In the genomic region with DNA sequence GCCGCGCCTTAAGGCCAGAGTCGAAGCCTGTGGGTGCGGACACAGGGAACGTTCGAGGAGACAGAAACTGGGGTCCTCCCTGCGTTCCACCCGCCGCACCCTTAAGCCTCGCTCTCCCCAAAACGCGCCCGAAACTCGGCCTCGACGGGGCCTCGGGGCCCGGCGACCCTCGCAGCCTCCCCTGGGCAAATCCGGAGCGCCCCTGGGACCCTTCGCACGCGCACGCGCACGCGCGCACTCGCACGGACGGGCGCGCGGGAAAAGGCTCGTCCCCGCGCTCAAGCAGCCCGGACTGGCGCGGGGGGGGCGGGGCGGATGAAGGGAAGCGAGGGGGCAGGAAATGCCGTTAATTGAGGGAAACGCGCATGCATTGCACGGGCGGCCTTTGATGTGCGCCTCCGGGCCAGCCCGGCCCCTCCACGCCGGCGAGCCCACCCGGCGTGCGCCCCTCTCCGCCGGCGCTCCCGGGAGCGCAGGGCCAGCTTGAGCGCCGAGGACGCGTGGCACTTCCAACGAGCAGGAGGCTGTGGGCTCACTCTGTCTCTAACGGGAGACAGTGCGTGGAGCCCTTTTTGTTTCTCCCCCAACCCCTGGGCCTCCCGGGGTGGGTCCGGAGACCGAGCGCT, we compare ENCODE assay signal across 17 cellular contexts. TPM values are rescaled to one million over a fixed set of nuclear protein-coding genes. Genes with fewer than 3 reads are reported as not detected.
DNase-seq lines count a peak whose midpoint lies in the region; FAIRE-seq and TF ChIP-seq lines count a peak whose summit lies in the region.
"Had no signal": no experiment of that assay in that cellular context is flagged by ENCODE, and none has a peak within 500 bp of the region (broad histone marks: within the 10 kb centered on the region; RNA-seq: fewer than 3 reads in every experiment).

No MANE protein-coding gene starts in this region.

- no peak overlapping the region for H2BK15ac ChIP-seq in H1 (ENCODE audit: low read length)

- peaks cover 59% of the 10 kb centered on the region for H3K27me3 Mint-ChIP-seq in activated CD4-positive, alpha-beta memory T cell treated with anti-CD3 and anti-CD28 coated beads for 36 hours

- peak overlapping the region; percentile 41 for H3K4ac ChIP-seq in H1 (replicated peaks; ENCODE audit: insufficient read length, low read depth, low read length)

- H3K27me3 ChIP-seq in H1 (replicated peaks in 1 of 4; ENCODE audit: control insufficient read depth in 3 of 4, extremely low read depth in 1 of 4, insufficient read depth in 3 of 4, low read length in 3 of 4) (peaks cover 54 to 91% (median 80%) of the 10 kb centered on the region in 4 experiments), neural cell (ENCODE audit: insufficient read depth, low read depth, low read length) (peaks cover 79% of the 10 kb centered on the region), Karpas-422 (ENCODE audit: low read length) (no peaks in the 10 kb centered on the region)

- peaks cover 17% of the 10 kb centered on the region; the same call in 1 of the 2 replicates for H3K23me2 ChIP-seq in H1 (ENCODE audit: low read depth, low read length)

- peak overlapping the region; percentile 60; the same call in 1 of the 2 replicates for H2BK12ac ChIP-seq in H1 (ENCODE audit: low read depth, low read length)

- peaks cover 1 to 15% of the 10 kb centered on the region in 2 experiments for H4K20me1 ChIP-seq in H1 (replicated peaks in 1 of 2; ENCODE audit: control insufficient read depth in 1 of 2, insufficient read depth in 2 of 2, low read length in 2 of 2)
- H4K20me1 ChIP-seq in neural cell (ENCODE audit: insufficient read depth), result no peaks in the 10 kb centered on the region
- no peaks in the 10 kb centered on the region for H4K20me1 ChIP-seq in Karpas-422 (ENCODE audit: insufficient read depth, low read depth, low read length)

- no peaks in the 10 kb centered on the region for H3K9me3 Mint-ChIP-seq in activated CD4-positive, alpha-beta memory T cell treated with anti-CD3 and anti-CD28 coated beads for 36 hours
- H3K9me3 Mint-ChIP-seq: dendritic cell treated with granulocyte-macrophage colony-stimulating factor and Interleukin-4, amounts not matched to agents 40 ng/mL and 50 ng/mL, for 4 days had no signal

- H2AK5ac ChIP-seq in H1 (ENCODE audit: low read depth, low read length), result no peak overlapping the region

- no peak overlapping the region for H4K8ac ChIP-seq in H1 (ENCODE audit: extremely low read depth, insufficient read depth, low read length)

- no peak for TF ChIP-seq CTCF in HEK293 (tag by site-specific recombination; IDR thresholded peaks at IDR 0.05)
- no peak for TF ChIP-seq CTCF in H1 (IDR thresholded peaks at IDR 0.05; ENCODE audit: control extremely low read depth in 1 of 3, insufficient read depth in 1 of 3, low read depth in 1 of 3, low read length in 3 of 3)
- no peak for TF ChIP-seq CTCF in neural cell (IDR thresholded peaks at IDR 0.05; ENCODE audit: poor library complexity, severe bottlenecking)

- 2% methylated on average over 40 of the region's 75 CpGs; no CpG with 5 or more reads in 1 of the 2 experiments for WGBS in H1 (ENCODE audit: extremely low coverage in 1 of 2, insufficient coverage in 1 of 2, insufficient read length in 1 of 2, insufficient replicate concordance in 2 of 2, low coverage in 1 of 2, low lambda C conversion rate in 2 of 2, missing lambda C conversion rate in 1 of 2), 2 experiments

- H3K4me3 ChIP-seq in HEK293 (ENCODE audit: low read depth, low read length) (peak overlapping the region; percentile 14), H1 (ENCODE audit: extremely low read depth in 1 of 4, insufficient read depth in 2 of 4, low read depth in 3 of 4, low read length in 4 of 4) (peak overlapping the region; percentile 21 to 60 (median 38)), neural cell (ENCODE audit: low read length) (peak overlapping the region; percentile 63), Karpas-422 (ENCODE audit: low read length) (no peak overlapping the region)

- H2BK20ac ChIP-seq in H1 (ENCODE audit: low read length), result no peak overlapping the region

- H3K9ac ChIP-seq in H1 (replicated peaks in 1 of 4; ENCODE audit: extremely low read depth in 1 of 4, low read depth in 3 of 4, low read length in 3 of 4) (no peak overlapping the region), neural cell (ENCODE audit: low read length) (no peak overlapping the region), Karpas-422 (ENCODE audit: low read length) (no peak overlapping the region)

- no peak overlapping the region for H3K4me3 Mint-ChIP-seq in activated CD4-positive, alpha-beta memory T cell treated with anti-CD3 and anti-CD28 coated beads for 36 hours
- H3K4me3 Mint-ChIP-seq: dendritic cell treated with granulocyte-macrophage colony-stimulating factor and Interleukin-4, amounts not matched to agents 40 ng/mL and 50 ng/mL, for 4 days; stimulated activated memory B cell treated with anti-CD40 and anti-IgM and Interleukin-4, amounts not matched to agents 10 μg/mL and 1 μg/mL and 100 μg/mL, for 72 hours had no signal

- POLR2A ChIA-PET in HEK293 (lab: Yijun Ruan, JAX) (no interaction called here), H1 (lab: Charles Lee; ENCODE audit: partially characterized antibody) (interaction anchor here (1.4 kb wide), 1 partner anchor 10 kb away, joined by 5 read pairs; no protein-coding TSS in a partner anchor)
- POLR2A ChIA-PET in activated CD4-positive, alpha-beta memory T cell treated with anti-CD3 and anti-CD28 coated beads for 36 hours (lab: Charles Lee), result no interaction called here

- CTCF ChIA-PET in HEK293 (lab: Yijun Ruan, JAX), result no interaction called here
- CTCF ChIA-PET in H1 (lab: Charles Lee; ENCODE audit: partially characterized antibody), result interaction anchor here (1.6 kb wide), 1 partner anchor 11 kb away, joined by 13 read pairs; no protein-coding TSS in a partner anchor
- CTCF ChIA-PET in activated CD4-positive, alpha-beta memory T cell treated with anti-CD3 and anti-CD28 coated beads for 36 hours (lab: Charles Lee), result no interaction called here

- DNase-seq in COLO668 (lab: John Stamatoyannopoulos, UW; ENCODE audit: unreplicated experiment) (peak; percentile 23), H1 (ENCODE audit: low read depth in 1 of 2, low spot score in 2 of 2) (peak in 1 of 2 experiments; percentile 64), activated gamma-delta T cell treated with Interleukin-2 at 50 U/mL for 16 hours (no peak), NCI-H226 (no peak), Karpas-422 (no peak)
- DNase-seq in activated CD4-positive, alpha-beta memory T cell treated with anti-CD3 and anti-CD28 coated beads for 36 hours, result no peak
- DNase-seq: NCI-H1105 treated with DMSO at 0.1 percent for 48 hours; NCI-H69; stimulated activated CD4-positive, alpha-beta T cell treated with anti-CD3 and anti-CD28 coated beads, Interleukin-2, amount 100 ng/mL, for 24 hours had no signal

- H3K79me2 ChIP-seq in H1 (ENCODE audit: control insufficient read depth in 1 of 2, insufficient read depth in 2 of 2, low read length in 2 of 2) (no peaks in the 10 kb centered on the region), neural cell (replicated peaks; ENCODE audit: insufficient read depth, low read length) (no peaks in the 10 kb centered on the region), Karpas-422 (ENCODE audit: low read length) (no peaks in the 10 kb centered on the region)

- TF ChIP-seq RAD21 in H1 (IDR thresholded peaks at IDR 0.05 in 1 of 2, conservative IDR thresholded peaks at IDR 0.05 in 1 of 2; ENCODE audit: low read depth in 2 of 2, low read length in 2 of 2) (no peak), neural cell (conservative IDR thresholded peaks at IDR 0.05) (no peak)

- H3K36me3 ChIP-seq in HEK293 (ENCODE audit: control insufficient read depth in 2 of 2, insufficient read depth in 1 of 2, low read length in 2 of 2) (no peaks in the 10 kb centered on the region), H1 (ENCODE audit: control insufficient read depth in 2 of 4, insufficient read depth in 4 of 4, low read length in 3 of 4) (peaks cover 0 to 2% (median 0%) of the 10 kb centered on the region in 4 experiments; a peak in 1 of 8 replicates), neural cell (ENCODE audit: insufficient read depth, low read length) (no peaks in the 10 kb centered on the region), Karpas-422 (ENCODE audit: insufficient read depth, low read length) (no peaks in the 10 kb centered on the region)

- H3K9me3 ChIP-seq in HEK293 (ENCODE audit: control insufficient read depth, insufficient read depth, low read depth, low read length) (no peaks in the 10 kb centered on the region), H1 (ENCODE audit: insufficient read depth in 2 of 2, low read depth in 1 of 2, low read length in 1 of 2) (no peaks in the 10 kb centered on the region), neural cell (ENCODE audit: low read length) (no peaks in the 10 kb centered on the region), Karpas-422 (ENCODE audit: low read length) (no peaks in the 10 kb centered on the region)

- no peak overlapping the region for H2BK120ac ChIP-seq in H1 (replicated peaks; ENCODE audit: low read depth, low read length)

- no peak overlapping the region; the same call in none of the 2 replicates for H3K18ac ChIP-seq in H1 (ENCODE audit: extremely low read depth, low read length)

- H3K4me1 ChIP-seq in HEK293 (ENCODE audit: control insufficient read depth, insufficient read depth, low read length) (no peaks in the 10 kb centered on the region), H1 (replicated peaks in 1 of 4; ENCODE audit: control insufficient read depth in 3 of 4, insufficient read depth in 4 of 4, low read length in 3 of 4) (peaks cover 9 to 34% (median 25%) of the 10 kb centered on the region in 4 experiments), Karpas-422 (ENCODE audit: low read length) (no peaks in the 10 kb centered on the region)

- intact Hi-C loops in activated CD4-positive, alpha-beta memory T cell treated with anti-CD3 and anti-CD28 coated beads for 36 hours (cut with micrococcal nuclease), result no loop called here

- peaks cover 5% of the 10 kb centered on the region for H3K4me1 Mint-ChIP-seq in activated CD4-positive, alpha-beta memory T cell treated with anti-CD3 and anti-CD28 coated beads for 36 hours (ENCODE audit: low read depth)

- no peaks in the 10 kb centered on the region for H3K36me3 Mint-ChIP-seq in activated CD4-positive, alpha-beta memory T cell treated with anti-CD3 and anti-CD28 coated beads for 36 hours
- H3K36me3 Mint-ChIP-seq: stimulated activated memory B cell treated with anti-CD40 and anti-IgM and Interleukin-4, amounts not matched to agents 10 μg/mL and 1 μg/mL and 100 μg/mL, for 72 hours had no signal

- H3K27ac Mint-ChIP-seq in activated CD4-positive, alpha-beta memory T cell treated with anti-CD3 and anti-CD28 coated beads for 36 hours, result no peak overlapping the region
- H3K27ac Mint-ChIP-seq: dendritic cell treated with granulocyte-macrophage colony-stimulating factor and Interleukin-4, amounts not matched to agents 40 ng/mL and 50 ng/mL, for 4 days; stimulated activated memory B cell treated with anti-CD40 and anti-IgM and Interleukin-4, amounts not matched to agents 10 μg/mL and 1 μg/mL and 100 μg/mL, for 72 hours had no signal

- H3K4me2 ChIP-seq in H1 (ENCODE audit: insufficient read depth in 1 of 2, low read depth in 2 of 2, low read length in 2 of 2) (peak overlapping the region; percentile 38 to 78), neural cell (ENCODE audit: low read length) (no peak overlapping the region), Karpas-422 (ENCODE audit: low read depth, low read length, poor library complexity, severe bottlenecking) (no peak overlapping the region)

- no peak for FAIRE-seq in H1 (lab: Jason Lieb, UNC)

- H4K91ac ChIP-seq in H1 (replicated peaks; ENCODE audit: insufficient read length, low read length), result no peak overlapping the region

- TF ChIP-seq EP300 in H1 (IDR thresholded peaks at IDR 0.05; ENCODE audit: borderline replicate concordance in 1 of 2, low read depth in 2 of 2, low read length in 2 of 2) (no peak), neural cell (conservative IDR thresholded peaks at IDR 0.05; ENCODE audit: poor library complexity, severe bottlenecking) (no peak)

- H2AFZ ChIP-seq in H1 (ENCODE audit: low read length) (no peak overlapping the region), neural cell (ENCODE audit: low read depth, low read length) (no peak overlapping the region), Karpas-422 (ENCODE audit: low read length) (no peak overlapping the region)

- TF ChIP-seq POLR2A in H1 (IDR thresholded peaks at IDR 0.05; ENCODE audit: control extremely low read depth in 1 of 2, low read depth in 2 of 2, low read length in 2 of 2), result no peak

- H4K5ac ChIP-seq in H1 (ENCODE audit: insufficient read length, low read depth, low read length), result no peak overlapping the region

- H2BK5ac ChIP-seq in H1 (ENCODE audit: low read depth, low read length), result no peak overlapping the region; the same call in 1 of the 2 replicates

- H3K56ac ChIP-seq in H1 (replicated peaks; ENCODE audit: insufficient read length, low read depth, low read length), result no peak overlapping the region

- H3K9me2 ChIP-seq in neural cell (ENCODE audit: insufficient read depth, low read length) (no peaks in the 10 kb centered on the region), Karpas-422 (replicated peaks; ENCODE audit: insufficient read depth, low read length) (no peaks in the 10 kb centered on the region)

- peaks cover 6% of the 10 kb centered on the region for H3F3A ChIP-seq in neural cell (ENCODE audit: insufficient read depth, low read length, poor library complexity, severe bottlenecking)

- H3K23ac ChIP-seq in H1 (ENCODE audit: insufficient read length), result no peak overlapping the region

- no peaks in the 10 kb centered on the region for H3K79me1 ChIP-seq in H1 (ENCODE audit: low read depth, low read length)

- H3K14ac ChIP-seq in H1 (ENCODE audit: insufficient read length), result no peak overlapping the region

- H3K27ac ChIP-seq in HEK293 (ENCODE audit: extremely low read depth, low read depth, low read length) (no peak overlapping the region), H1 (ENCODE audit: low read depth, low read length) (no peak overlapping the region), neural cell (ENCODE audit: low read length) (no peak overlapping the region), Karpas-422 (ENCODE audit: low read length) (no peak overlapping the region)
- H3K27ac ChIP-seq: C4-2B had no signal

RNA-seq across cellular contexts. Expression of gene SALL3, which starts 5.4 kb away (rescaled TPM):
- 46.4 and 54.5 TPM in 2 replicates for total RNA-seq in H1 (2021; fragmentation: NEBNext Ultra II Directional; extraction: Animal tissue kit (Norgen Biotek cat#: 25700))
- polyA plus RNA-seq in H1 (2011; rRNA removed) (10.5 and 24.5 TPM in 2 replicates), neural cell (0.16 and 0.24 TPM in 2 replicates)
- 13.8 TPM for polyA plus RNA-seq in H1 (2011; cell fraction: cytosol; rRNA removed)
- polyA plus RNA-seq in H1 (2011; cell fraction: nucleus; rRNA removed), result 44.0 TPM
- polyA plus RNA-seq in H1 (2012, experiment 1 of 2), result 21.6 to 25.4 TPM (median 23.5 TPM) in 4 replicates
- 10.1 TPM for polyA plus RNA-seq in H1 (2012, experiment 2 of 2)
- polyA plus RNA-seq in H1 (2013, experiment 1 of 2), result 19.9 TPM
- polyA plus RNA-seq in H1 (2013, experiment 2 of 2), result 18.1 TPM
- polyA minus RNA-seq in H1 (2011; rRNA and poly(A)+ RNA removed), result 8.5 and 12.3 TPM in 2 replicates
- 41.6 TPM for polyA minus RNA-seq in H1 (2011; cell fraction: cytosol; rRNA and poly(A)+ RNA removed)
- 48.0 TPM for polyA minus RNA-seq in H1 (2011; cell fraction: nucleus; rRNA and poly(A)+ RNA removed)
- 0.81 and 0.97 TPM in 2 replicates for polyA minus RNA-seq in neural cell
- not detected in 2 replicates for total RNA-seq in Karpas-422 (2014; rRNA removed; shearing (Covaris generic); ENCODE audit: low replicate concordance)
- total RNA-seq in activated CD4-positive, alpha-beta memory T cell treated with anti-CD3 and anti-CD28 coated beads for 36 hours, result not detected
- total RNA-seq: fibroblast of villous mesenchyme, G401, HT1080 had no signal

Comparison
In these comparisons a context has a peak if more than half of its experiments do, and no peak if none do; other contexts are left out.
1. H3K4me2 ChIP-seq: peak in H1 (2 of 2); none in neural cell (single experiment) and Karpas-422 (single experiment).
2. RNA of gene SALL3, which starts 5.4 kb away (total RNA-seq): 46.4 to 54.5 TPM in H1; not detected in Karpas-422 and not detected in activated CD4-positive, alpha-beta memory T cell treated with anti-CD3 and anti-CD28 coated beads for 36 hours; every median in the first group is over 10 times any median in the second.